9 cellular contexts compared by ENCODE assay signal in the genomic region with DNA sequence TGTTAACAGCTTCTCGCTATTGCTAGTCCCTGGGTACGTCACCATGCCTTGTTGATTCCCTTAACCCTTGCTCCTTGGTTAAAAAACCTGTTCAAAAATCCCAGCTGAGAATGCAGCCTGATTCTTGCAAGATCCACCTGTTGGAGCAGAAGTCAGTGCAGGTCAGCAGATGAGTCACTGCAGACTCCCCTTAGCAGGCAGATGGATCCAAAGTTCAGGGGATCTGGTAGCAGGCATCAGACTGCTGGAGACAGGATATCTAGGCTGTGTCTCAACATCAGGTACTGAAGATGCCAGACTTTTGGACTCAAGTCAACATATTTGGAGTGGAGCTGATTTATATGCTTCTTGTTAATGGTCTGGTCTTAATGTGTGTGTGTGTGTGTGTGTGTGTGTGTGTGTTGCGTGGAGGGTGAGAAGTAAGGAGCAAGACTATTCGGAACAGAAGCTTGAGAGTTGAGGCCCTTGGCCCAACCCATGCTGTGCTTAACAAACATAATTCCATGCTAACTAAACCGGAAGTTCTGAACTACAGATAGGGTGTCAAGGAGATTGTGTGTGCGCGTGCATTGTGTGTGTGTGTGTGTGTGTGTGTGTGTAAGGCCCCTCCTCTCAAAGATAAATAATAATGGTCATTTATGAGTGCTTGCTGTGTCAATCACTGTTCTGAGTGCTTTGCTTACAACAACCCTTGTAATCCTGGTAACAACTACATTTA. TPM values are rescaled to one million over a fixed set of nuclear protein-coding genes. Genes with fewer than 3 reads are reported as not detected.
A peak's percentile ranks its signal among the peaks of the same experiment; 100 is the strongest.
DNase-seq lines count a peak whose midpoint lies in the region; ATAC-seq lines count a peak whose summit lies in the region.
"Had no signal": no experiment of that assay in that cellular context is flagged by ENCODE, and none has a peak within 500 bp of the region (broad histone marks: within the 10 kb centered on the region; RNA-seq: fewer than 3 reads in every experiment).

No MANE protein-coding gene starts in this region.

- intact Hi-C loops in naive thymus-derived CD4-positive, alpha-beta T cell (cut with micrococcal nuclease) = loop anchor here in 1 of 2 donors (5.0 to 10.0 kb wide), 2 partner anchors 43 to 1010 kb away; a partner anchor contains a TSS

- CTCF ChIA-PET in naive thymus-derived CD4-positive, alpha-beta T cell (lab: Charles Lee) = interaction anchor here (0.6 kb wide), 1 partner anchor 71 kb away, joined by 3 read pairs; no protein-coding TSS in a partner anchor

- peak overlapping the region; percentile 81 to 91 (median 86) for H3K4me3 Mint-ChIP-seq in naive thymus-derived CD4-positive, alpha-beta T cell

- peaks cover 0 to 17% (median 3%) of the 10 kb centered on the region in 5 donors for H3K27me3 Mint-ChIP-seq in naive thymus-derived CD4-positive, alpha-beta T cell

- DNase-seq in DMS53 treated with DMSO at 0.1 percent for 48 hours (lab: John Stamatoyannopoulos, UW; ENCODE audit: unreplicated experiment) = peak; percentile 45
- DNase-seq in amniotic epithelial cell (ENCODE audit: low read depth) = peak; percentile 21
- no peak for DNase-seq in naive thymus-derived CD4-positive, alpha-beta T cell
- DNase-seq in DMS114 treated with DMSO at 0.1 percent for 48 hours (lab: John Stamatoyannopoulos, UW; ENCODE audit: unreplicated experiment) = no peak
- DNase-seq in stimulated activated CD4-positive, alpha-beta T cell treated with anti-CD3 and anti-CD28 coated beads, Interleukin-15, amount 100 ng/mL, for 24 hours = no peak
- DNase-seq in OCI-M2 (lab: John Stamatoyannopoulos, UW; ENCODE audit: unreplicated experiment) = no peak
- DNase-seq: sigmoid colon; stimulated activated naive CD4-positive, alpha-beta T cell treated with Interleukin-2 at 50 U/mL for 16 hours had no signal

- peaks cover 24 to 54% (median 37%) of the 10 kb centered on the region in 7 donors for H3K4me1 Mint-ChIP-seq in naive thymus-derived CD4-positive, alpha-beta T cell

- peaks cover 15% of the 10 kb centered on the region for H3K27me3 ChIP-seq in HUES6 (ENCODE audit: control insufficient read depth, insufficient read depth, low read length)
- no peaks in the 10 kb centered on the region for H3K27me3 ChIP-seq in naive thymus-derived CD4-positive, alpha-beta T cell (ENCODE audit: control insufficient read depth in 2 of 2, insufficient read depth in 2 of 2, low read length in 2 of 2)
- H3K27me3 ChIP-seq: sigmoid colon had no signal

- H3K36me3 Mint-ChIP-seq in naive thymus-derived CD4-positive, alpha-beta T cell = peaks cover 0 to 6% (median 0%) of the 10 kb centered on the region in 5 donors

- H3K27ac ChIP-seq in HUES6 (ENCODE audit: low read depth, low read length) = no peak overlapping the region
- H3K27ac ChIP-seq in naive thymus-derived CD4-positive, alpha-beta T cell (ENCODE audit: low read depth, low read length) = no peak overlapping the region

- H3K9me3 ChIP-seq in HUES6 (ENCODE audit: control insufficient read depth, insufficient read depth, low read depth, low read length) = no peaks in the 10 kb centered on the region
- no peaks in the 10 kb centered on the region for H3K9me3 ChIP-seq in naive thymus-derived CD4-positive, alpha-beta T cell (ENCODE audit: control insufficient read depth in 2 of 3, low read length in 3 of 3)
- H3K9me3 ChIP-seq: sigmoid colon had no signal

- POLR2A ChIA-PET in naive thymus-derived CD4-positive, alpha-beta T cell (lab: Charles Lee) = interaction anchor here (0.6 kb wide), 1 partner anchor 769 kb away, joined by 3 read pairs; no protein-coding TSS in a partner anchor

- H3K9ac ChIP-seq in HUES6 (ENCODE audit: low read length) = no peak overlapping the region

- no peaks in the 10 kb centered on the region for H3K9me3 Mint-ChIP-seq in naive thymus-derived CD4-positive, alpha-beta T cell

- peak overlapping the region in 7 of 9 donors; percentile 13 to 82 (median 40) for H3K27ac Mint-ChIP-seq in naive thymus-derived CD4-positive, alpha-beta T cell

- no peaks in the 10 kb centered on the region for H3K36me3 ChIP-seq in HUES6 (ENCODE audit: control insufficient read depth, insufficient read depth, low read length)
- peaks cover 0 to 4% (median 0%) of the 10 kb centered on the region in 3 experiments for H3K36me3 ChIP-seq in naive thymus-derived CD4-positive, alpha-beta T cell (ENCODE audit: control insufficient read depth in 2 of 3, insufficient read depth in 3 of 3, low read length in 3 of 3)
- H3K36me3 ChIP-seq: sigmoid colon had no signal

- ATAC-seq in naive thymus-derived CD4-positive, alpha-beta T cell = no peak

- H3K4me1 ChIP-seq in HUES6 (ENCODE audit: control insufficient read depth, insufficient read depth, low read length) = peaks cover 28% of the 10 kb centered on the region
- peaks cover 8 to 10% of the 10 kb centered on the region in 2 donors for H3K4me1 ChIP-seq in naive thymus-derived CD4-positive, alpha-beta T cell (ENCODE audit: control insufficient read depth in 2 of 2, insufficient read depth in 2 of 2, low read length in 2 of 2)

- H3K4me3 ChIP-seq in HUES6 (ENCODE audit: low read depth, low read length) = peak overlapping the region; percentile 86; the same call in 1 of the 2 replicates
- H3K4me3 ChIP-seq in naive thymus-derived CD4-positive, alpha-beta T cell (ENCODE audit: low read length) = no peak overlapping the region

RNA-seq across cellular contexts. Expression of a gene that starts 1.1 kb away (rescaled TPM):
- total RNA-seq in naive thymus-derived CD4-positive, alpha-beta T cell = 10 to 100 TPM in 1 of 5 experiments, 1 to 10 TPM in 4; 1.2 to 12.3 (median 1.9) TPM
- polyA plus RNA-seq in naive thymus-derived CD4-positive, alpha-beta T cell = 1 to 10 TPM; 1.3 to 2.1 TPM

RNA-seq across cellular contexts. Expression of a gene that starts 47.9 kb away (rescaled TPM):
- total RNA-seq in naive thymus-derived CD4-positive, alpha-beta T cell = 10 to 100 TPM in 4 of 5 experiments, 1 to 10 TPM in 1; 5.5 to 28.5 (median 18.5) TPM
- 10 to 100 TPM; 27.7 to 38.8 TPM for polyA plus RNA-seq in naive thymus-derived CD4-positive, alpha-beta T cell
- total RNA-seq: sigmoid colon had no signal

RNA-seq across cellular contexts. Expression of a gene that starts 50.6 kb away (rescaled TPM):
- not detected for total RNA-seq in naive thymus-derived CD4-positive, alpha-beta T cell
- polyA plus RNA-seq in naive thymus-derived CD4-positive, alpha-beta T cell = under 1 TPM in 1 of 2 donors, not detected in 1; 0.09 TPM
- total RNA-seq: sigmoid colon had no signal

Comparison
In these comparisons a context has a peak if more than half of its experiments do, and no peak if none do; other contexts are left out.
1. DNase-seq: peak in DMS53 treated with DMSO at 0.1 percent for 48 hours (single experiment) and amniotic epithelial cell (single experiment); none in naive thymus-derived CD4-positive, alpha-beta T cell (0 of 9), DMS114 treated with DMSO at 0.1 percent for 48 hours (single experiment), stimulated activated CD4-positive, alpha-beta T cell treated with anti-CD3 and anti-CD28 coated beads, Interleukin-15, amount 100 ng/mL, for 24 hours (single experiment) and OCI-M2 (single experiment).